ENCODE assay signal across 30 cellular contexts in the genomic region with DNA sequence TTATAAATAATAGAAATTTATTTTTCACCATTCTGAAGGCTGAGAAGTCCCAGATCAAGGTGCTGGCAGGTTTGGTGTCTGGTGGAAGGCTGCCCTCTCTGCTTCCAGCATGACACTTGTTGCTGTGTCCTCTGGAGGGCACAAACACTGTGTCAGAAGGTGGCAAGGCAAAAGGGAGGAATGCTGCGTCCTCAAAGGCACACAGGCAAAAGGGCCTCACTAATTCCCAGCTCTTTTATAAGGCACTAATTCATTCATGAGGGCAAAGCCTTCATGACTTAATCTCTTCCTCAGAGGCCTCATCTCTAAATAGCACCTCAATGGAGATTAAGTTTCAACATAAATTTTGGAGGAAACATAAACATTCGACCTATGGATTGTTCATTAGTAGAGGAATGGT.
"Had no signal": no experiment of that assay in that cellular context is flagged by ENCODE, and none has a peak within 500 bp of the region (broad histone marks: within the 10 kb centered on the region; RNA-seq: fewer than 3 reads in every experiment).

No MANE protein-coding gene starts in this region.

- H3K27ac ChIP-seq: brain microvascular endothelial cell, coronary artery, dorsolateral prefrontal cortex, heart right ventricle, ovary, prostate gland, sigmoid colon, stomach, thyroid gland, upper lobe of left lung, WERI-Rb-1 had no signal

- H3K27me3 ChIP-seq: brain microvascular endothelial cell, dorsolateral prefrontal cortex, heart right ventricle, ovary, sigmoid colon, stomach, thyroid gland, upper lobe of left lung had no signal

- H3K27ac Mint-ChIP-seq: activated CD4-positive, alpha-beta memory T cell treated with anti-CD3 and anti-CD28 coated beads, Interleukin-2, amount 10 ng/mL, durations not matched to agents 7 days and 5 days; activated CD4-positive, alpha-beta T cell treated with anti-CD3 and anti-CD28 coated beads, Interleukin-2, amount 10 ng/mL, durations not matched to agents 24 days and 14 days; activated naive CD4-positive, alpha-beta T cell treated with anti-CD3 and anti-CD28 coated beads, Interleukin-2, amount 10 ng/mL, durations not matched to agents 7 days and 5 days; activated naive CD8-positive, alpha-beta T cell treated with anti-CD3 and anti-CD28 coated beads, Interleukin-2, amount 10 ng/mL, durations not matched to agents 7 days and 5 days; activated T-cell treated with anti-CD3 and anti-CD28 coated beads, Interleukin-2, amount 50 U/mL, for 24 hours; effector memory CD8-positive, alpha-beta T cell; mesothelial cell of epicardium; naive B cell; nephron progenitor cell; stimulated activated effector memory CD8-positive, alpha-beta T cell treated with anti-CD3 and anti-CD28 coated beads, Interleukin-12 subunit alpha, Interleukin-12 subunit beta, amount 100 ng/mL, for 72 hours had no signal

- H3K9me3 ChIP-seq: ovary, prostate gland, sigmoid colon, thyroid gland, upper lobe of left lung had no signal

- H3K36me3 ChIP-seq: brain microvascular endothelial cell, heart right ventricle, ovary, prostate gland, sigmoid colon, stomach, thyroid gland, upper lobe of left lung, WERI-Rb-1 had no signal

- H3K4me3 ChIP-seq: coronary artery, dorsolateral prefrontal cortex, heart right ventricle, ovary, prostate gland, sigmoid colon, stomach, thyroid gland, upper lobe of left lung had no signal

- H3K36me3 Mint-ChIP-seq: mesothelial cell of epicardium; naive B cell; stimulated activated effector memory CD8-positive, alpha-beta T cell treated with anti-CD3 and anti-CD28 coated beads, Interleukin-12 subunit alpha, Interleukin-12 subunit beta, amount 100 ng/mL, for 72 hours had no signal

- H3K9me3 Mint-ChIP-seq: activated naive CD4-positive, alpha-beta T cell treated with anti-CD3 and anti-CD28 coated beads, Interleukin-2, amount 10 ng/mL, durations not matched to agents 7 days and 5 days; activated naive CD8-positive, alpha-beta T cell treated with anti-CD3 and anti-CD28 coated beads, Interleukin-2, amount 10 ng/mL, durations not matched to agents 7 days and 5 days; activated T-cell treated with anti-CD3 and anti-CD28 coated beads, Interleukin-2, amount 50 U/mL, for 24 hours; effector memory CD8-positive, alpha-beta T cell had no signal

- H3K27me3 Mint-ChIP-seq: activated CD4-positive, alpha-beta memory T cell treated with anti-CD3 and anti-CD28 coated beads, Interleukin-2, amount 10 ng/mL, durations not matched to agents 7 days and 5 days; activated CD4-positive, alpha-beta T cell treated with anti-CD3 and anti-CD28 coated beads, Interleukin-2, amount 10 ng/mL, durations not matched to agents 24 days and 14 days; activated naive CD4-positive, alpha-beta T cell treated with anti-CD3 and anti-CD28 coated beads, Interleukin-2, amount 10 ng/mL, durations not matched to agents 7 days and 5 days; activated naive CD8-positive, alpha-beta T cell treated with anti-CD3 and anti-CD28 coated beads, Interleukin-2, amount 10 ng/mL, durations not matched to agents 7 days and 5 days; activated T-cell treated with anti-CD3 and anti-CD28 coated beads, Interleukin-2, amount 50 U/mL, for 24 hours; effector memory CD8-positive, alpha-beta T cell; naive B cell had no signal

- H3K4me3 Mint-ChIP-seq: activated CD4-positive, alpha-beta memory T cell treated with anti-CD3 and anti-CD28 coated beads, Interleukin-2, amount 10 ng/mL, durations not matched to agents 7 days and 5 days; activated CD4-positive, alpha-beta T cell treated with anti-CD3 and anti-CD28 coated beads, Interleukin-2, amount 10 ng/mL, durations not matched to agents 24 days and 14 days; activated naive CD4-positive, alpha-beta T cell treated with anti-CD3 and anti-CD28 coated beads, Interleukin-2, amount 10 ng/mL, durations not matched to agents 7 days and 5 days; activated naive CD8-positive, alpha-beta T cell treated with anti-CD3 and anti-CD28 coated beads, Interleukin-2, amount 10 ng/mL, durations not matched to agents 7 days and 5 days; activated T-cell treated with anti-CD3 and anti-CD28 coated beads, Interleukin-2, amount 50 U/mL, for 24 hours; effector memory CD8-positive, alpha-beta T cell; mesothelial cell of epicardium; naive B cell; nephron progenitor cell; stimulated activated effector memory CD8-positive, alpha-beta T cell treated with anti-CD3 and anti-CD28 coated beads, Interleukin-12 subunit alpha, Interleukin-12 subunit beta, amount 100 ng/mL, for 72 hours had no signal

- H3K4me1 ChIP-seq: heart right ventricle, prostate gland, sigmoid colon, stomach, thyroid gland, upper lobe of left lung had no signal

- DNase-seq: activated CD4-positive, alpha-beta memory T cell treated with anti-CD3 and anti-CD28 coated beads, Interleukin-2, amount 10 ng/mL, durations not matched to agents 7 days and 5 days; activated CD4-positive, alpha-beta T cell treated with anti-CD3 and anti-CD28 coated beads, Interleukin-2, amount 10 ng/mL, durations not matched to agents 24 days and 14 days; activated CD4-positive, CD25-positive, alpha-beta regulatory T cell treated with anti-CD3 and anti-CD28 coated beads, Interleukin-2, amount 50 U/mL, for 72 hours; activated CD8-positive, alpha-beta memory T cell treated with anti-CD3 and anti-CD28 coated beads, Interleukin-2, amount 50 U/mL, for 48 hours; activated gamma-delta T cell; activated naive CD4-positive, alpha-beta T cell treated with anti-CD3 and anti-CD28 coated beads, Interleukin-2, amount 10 ng/mL, durations not matched to agents 7 days and 5 days; activated naive CD8-positive, alpha-beta T cell treated with anti-CD3 and anti-CD28 coated beads, Interleukin-2, amount 10 ng/mL, durations not matched to agents 7 days and 5 days; activated T-cell treated with anti-CD3 and anti-CD28 coated beads, Interleukin-2, amount 50 U/mL, for 24 hours; brain microvascular endothelial cell; dorsolateral prefrontal cortex; effector memory CD8-positive, alpha-beta T cell; erythroblast; foreskin melanocyte; heart right ventricle; left ventricle myocardium superior; naive B cell; nephron progenitor cell; ovary; retina; sigmoid colon; small intestine; stimulated activated CD4-positive, alpha-beta T cell treated with anti-CD3 and anti-CD28 coated beads, Interleukin-4, amount 100 ng/mL, for 24 hours; stomach; thyroid gland; upper lobe of left lung; WERI-Rb-1 had no signal

- H3K4me1 Mint-ChIP-seq: activated naive CD4-positive, alpha-beta T cell treated with anti-CD3 and anti-CD28 coated beads, Interleukin-2, amount 10 ng/mL, durations not matched to agents 7 days and 5 days; naive B cell had no signal
